ENCODE assay signal across 8 cellular contexts in the genomic region with DNA sequence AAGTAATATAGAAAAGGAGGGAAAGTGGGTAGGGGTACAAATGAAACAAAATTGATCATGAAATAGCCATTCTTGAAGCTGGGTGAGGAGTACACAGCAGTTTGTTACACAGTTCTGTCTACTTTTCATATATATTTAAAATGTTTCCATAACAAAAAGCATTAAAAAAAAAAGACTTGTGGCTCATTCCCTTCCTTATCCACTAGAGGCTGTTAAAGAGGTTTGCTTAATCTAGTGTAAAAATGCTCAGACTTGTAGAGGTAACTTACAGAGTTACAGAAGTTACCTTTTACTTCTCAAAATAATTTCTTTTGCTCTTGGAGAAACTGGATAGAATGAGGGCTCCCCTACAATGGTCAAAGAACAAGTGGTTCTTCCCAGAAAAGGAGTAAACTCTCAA. TPM values are rescaled to one million over a fixed set of nuclear protein-coding genes. Genes with fewer than 3 reads are reported as not detected.
DNase-seq lines count a peak whose midpoint lies in the region; ATAC-seq, FAIRE-seq and TF ChIP-seq lines count a peak whose summit lies in the region.

No MANE protein-coding gene starts in this region.

- POLR2A ChIA-PET in K562 (lab: Yijun Ruan, JAX), result no interaction called here

- TF ChIP-seq POLR2A in K562 (conservative IDR thresholded peaks at IDR 0.05), result no peak

- no peak overlapping the region for H3K4me2 ChIP-seq in K562 (ENCODE audit: insufficient read depth, low read length)

- H3K9me3 ChIP-seq in K562 (replicated peaks; ENCODE audit: control insufficient read depth, insufficient read depth, low read depth, low read length) (no peaks in the 10 kb centered on the region), neutrophil (no peaks in the 10 kb centered on the region), WERI-Rb-1 (ENCODE audit: severe bottlenecking) (no peaks in the 10 kb centered on the region)

- no peaks in the 10 kb centered on the region for H3K27me3 ChIP-seq in GM06990 (replicated peaks; ENCODE audit: control insufficient read depth, insufficient read depth, low read length)
- no peaks in the 10 kb centered on the region; a peak in 2 of 5 replicates for H3K27me3 ChIP-seq in K562 (ENCODE audit: control insufficient read depth in 2 of 2, insufficient read depth in 2 of 2, low read length in 2 of 2)
- H3K27me3 ChIP-seq in neutrophil, result no peaks in the 10 kb centered on the region
- H3K27me3 ChIP-seq in WERI-Rb-1 (ENCODE audit: insufficient read depth, low read depth, severe bottlenecking), result no peaks in the 10 kb centered on the region

- no peak for FAIRE-seq in K562 (lab: Jason Lieb, UNC)

- H3K9me1 ChIP-seq in K562 (ENCODE audit: control insufficient read depth, insufficient read depth, low read length), result no peaks in the 10 kb centered on the region

- no peak overlapping the region for H2AFZ ChIP-seq in K562 (ENCODE audit: low read depth, low read length)

- TF ChIP-seq CTCF in GM06990 (IDR thresholded peaks at IDR 0.05; ENCODE audit: insufficient read depth, low read length, poor library complexity, severe bottlenecking) (peak; percentile 66), K562 (IDR thresholded peaks at IDR 0.05 in 2 of 3, conservative IDR thresholded peaks at IDR 0.05 in 1 of 3; ENCODE audit: insufficient read depth in 2 of 3, low read depth in 1 of 3, low read length in 3 of 3) (peak in 2 of 3 experiments; percentile 32 to 54; a peak in 3 of 6 replicates), neutrophil (IDR thresholded peaks at IDR 0.05) (no peak), WERI-Rb-1 (IDR thresholded peaks at IDR 0.05; ENCODE audit: low read depth, low read length) (no peak; the same call in 1 of the 2 replicates), coronary artery (IDR thresholded peaks at IDR 0.05) (no peak)

- intact Hi-C loops in K562 (cut with micrococcal nuclease), result loop anchor here (1.0 kb wide), 1 partner anchor 83 kb away; no protein-coding TSS in a partner anchor

- TF ChIP-seq EP300 in K562 (IDR thresholded peaks at IDR 0.05; ENCODE audit: low read length), result no peak

- H3K4me3 ChIP-seq in GM06990 (replicated peaks; ENCODE audit: low read depth, low read length), result no peak overlapping the region
- H3K4me3 ChIP-seq in K562, result no peak overlapping the region
- H3K4me3 ChIP-seq in neutrophil (ENCODE audit: low read depth in 1 of 2, low read length in 1 of 2), result no peak overlapping the region
- H3K4me3 ChIP-seq in WERI-Rb-1 (ENCODE audit: low read depth, low read length), result no peak overlapping the region
- no peak overlapping the region for H3K4me3 ChIP-seq in coronary artery

- H3K36me3 ChIP-seq in GM06990 (ENCODE audit: control insufficient read depth, insufficient read depth, low read length) (peaks cover 1% of the 10 kb centered on the region), K562 (ENCODE audit: control insufficient read depth, insufficient read depth, low read length) (no peaks in the 10 kb centered on the region), neutrophil (peaks cover 73% of the 10 kb centered on the region), WERI-Rb-1 (no peaks in the 10 kb centered on the region)

- ATAC-seq in K562, result peak; percentile 37; the same call in 1 of the 3 replicates
- no peak for ATAC-seq in GM21723 (IDR thresholded peaks at IDR 0.05; ENCODE audit: unreplicated experiment)
- no peak for ATAC-seq in GM21786 (IDR thresholded peaks at IDR 0.05; ENCODE audit: unreplicated experiment)

- H3K27ac ChIP-seq in K562 (ENCODE audit: extremely low read depth, low read depth, low read length), result no peak overlapping the region
- H3K27ac ChIP-seq in neutrophil, result peak overlapping the region; percentile 80
- no peak overlapping the region for H3K27ac ChIP-seq in WERI-Rb-1
- no peak overlapping the region for H3K27ac ChIP-seq in coronary artery

- CTCF ChIA-PET in K562 (lab: Yijun Ruan, JAX; ENCODE audit: low intra/inter-chr PET ratio), result no interaction called here

- in situ Hi-C loops in K562 (cut with MboI), result no loop called here

- no peaks in the 10 kb centered on the region for H4K20me1 ChIP-seq in K562 (replicated peaks; ENCODE audit: control insufficient read depth, insufficient read depth, low read length)

- TF ChIP-seq RAD21 in K562 (CRISPR knock-in tag; conservative IDR thresholded peaks at IDR 0.05 in 1 of 2, IDR thresholded peaks at IDR 0.05 in 1 of 2), result peak; percentile 32 to 63

- no peak overlapping the region for H3K9ac ChIP-seq in K562 (ENCODE audit: insufficient read depth in 1 of 2, low read depth in 2 of 2, low read length in 2 of 2)

- H3K4me1 ChIP-seq in K562 (replicated peaks in 1 of 2; ENCODE audit: control insufficient read depth in 2 of 2, insufficient read depth in 2 of 2, low read length in 2 of 2), result peaks cover 0 to 7% of the 10 kb centered on the region in 2 experiments; a peak in 2 of 5 replicates
- H3K4me1 ChIP-seq in neutrophil (ENCODE audit: control insufficient read depth in 1 of 2, insufficient read depth in 1 of 2, low read depth in 1 of 2, low read length in 1 of 2), result peaks cover 8 to 47% of the 10 kb centered on the region in 2 experiments

- H3K79me2 ChIP-seq in K562 (ENCODE audit: control insufficient read depth, insufficient read depth, low read length), result no peaks in the 10 kb centered on the region

- DNase-seq in GM06990 (ENCODE audit: extremely low read depth, insufficient read length) (no peak), NAMALWA (ENCODE audit: low spot score) (peak; percentile 56), K562 (ENCODE audit: extremely low read depth in 1 of 4, low spot score in 3 of 4) (no peak), WERI-Rb-1 (no peak), coronary artery (ENCODE audit: low spot score) (no peak)

- no TSS peak for BruUV-seq in K562 (replicated peaks; lab: Mats Ljungman, UMichigan)

TF ChIP-seq in K562, 482 proteins besides CTCF, POLR2A, EP300 and RAD21:
- TF ChIP-seq ZNF347 (CRISPR knock-in tag; IDR thresholded peaks at IDR 0.05; ENCODE audit: low read depth) (no peak), PHTF2 (CRISPR knock-in tag; IDR thresholded peaks at IDR 0.05) (no peak), ZBED1 (IDR thresholded peaks at IDR 0.05) (no peak), ZNF384 (IDR thresholded peaks at IDR 0.05; ENCODE audit: low read depth, low read length) (0 out of 2 replicates have a peak, but pooled peaks have one; percentile 24), MXI1 (IDR thresholded peaks at IDR 0.05; ENCODE audit: low read depth, low read length) (no peak), MYNN (IDR thresholded peaks at IDR 0.05) (no peak), MYNN (CRISPR knock-in tag; IDR thresholded peaks at IDR 0.05) (no peak)
- TF ChIP-seq, protein P1, sequence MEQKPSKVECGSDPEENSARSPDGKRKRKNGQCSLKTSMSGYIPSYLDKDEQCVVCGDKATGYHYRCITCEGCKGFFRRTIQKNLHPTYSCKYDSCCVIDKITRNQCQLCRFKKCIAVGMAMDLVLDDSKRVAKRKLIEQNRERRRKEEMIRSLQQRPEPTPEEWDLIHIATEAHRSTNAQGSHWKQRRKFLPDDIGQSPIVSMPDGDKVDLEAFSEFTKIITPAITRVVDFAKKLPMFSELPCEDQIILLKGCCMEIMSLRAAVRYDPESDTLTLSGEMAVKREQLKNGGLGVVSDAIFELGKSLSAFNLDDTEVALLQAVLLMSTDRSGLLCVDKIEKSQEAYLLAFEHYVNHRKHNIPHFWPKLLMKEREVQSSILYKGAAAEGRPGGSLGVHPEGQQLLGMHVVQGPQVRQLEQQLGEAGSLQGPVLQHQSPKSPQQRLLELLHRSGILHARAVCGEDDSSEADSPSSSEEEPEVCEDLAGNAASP (IDR thresholded peaks at IDR 0.05), result no peak
TF ChIP-seq in K562: peak in this region for 1.

RNA-seq across cellular contexts. Expression of a gene that starts 8.1 kb away (rescaled TPM):
- 1.3 and 2.3 TPM in 2 replicates for total RNA-seq in K562 (2011; cell fraction: chromatin; rRNA removed; ENCODE audit: low replicate concordance)
- total RNA-seq in K562 (2011; cell fraction: nucleolus; rRNA removed), result 0.33 and 0.39 TPM in 2 replicates
- total RNA-seq in K562 (2011; cell fraction: nucleoplasm; rRNA removed), result 0.95 and 1.4 TPM in 2 replicates
- total RNA-seq in K562 (2014; rRNA removed) (0.49 and 2.4 TPM in 2 replicates), K562 (2014; rRNA removed; fragmentation: Illumina TruSeq; extraction: Trizol) (2.4 TPM in 2 replicates), K562 (2015; rRNA removed; fragmentation: Illumina TruSeq; extraction: Trizol) (4.9 and 5.8 TPM in 2 replicates), K562 (2021) (3.8 and 4.9 TPM in 2 replicates)
- polyA plus RNA-seq in K562 (2011; rRNA removed) (0.54 and 3.7 TPM in 2 replicates), K562 (2014; fragmentation: Illumina TruSeq; extraction: Trizol) (3.0 and 3.6 TPM in 2 replicates), K562 (2014; fragmentation: Nextera tagmentation; extraction: Ambion mirVana) (under 1 TPM; 0.61 to 0.92 TPM), K562 (2014; rRNA removed) (1.8 and 2.5 TPM in 2 replicates)
- polyA plus RNA-seq in K562 (2011; cell fraction: cytosol; rRNA removed), result 0.42 and 2.4 TPM in 2 replicates
- polyA plus RNA-seq in K562 (2011; cell fraction: nucleus; rRNA removed), result 0.75 and 3.5 TPM in 2 replicates
- 6.6 and 14.1 TPM in 2 replicates for polyA plus RNA-seq in K562 (2012)
- 0.32 and 4.6 TPM in 2 replicates for polyA minus RNA-seq in K562 (2011; rRNA and poly(A)+ RNA removed)
- 0.48 and 2.4 TPM in 2 replicates for polyA minus RNA-seq in K562 (2011; cell fraction: cytosol; rRNA and poly(A)+ RNA removed)
- 0.27 and 5.9 TPM in 2 replicates for polyA minus RNA-seq in K562 (2011; cell fraction: nucleus; rRNA and poly(A)+ RNA removed)

Comparison
In these comparisons a context has a peak if more than half of its experiments do, and no peak if none do; other contexts are left out.
1. CTCF ChIP-seq: peak in GM06990 (single experiment) and K562 (2 of 3); none in neutrophil (single experiment), WERI-Rb-1 (single experiment) and coronary artery (single experiment).